Comparison of ENCODE assay signal across 21 cellular contexts in the genomic region with DNA sequence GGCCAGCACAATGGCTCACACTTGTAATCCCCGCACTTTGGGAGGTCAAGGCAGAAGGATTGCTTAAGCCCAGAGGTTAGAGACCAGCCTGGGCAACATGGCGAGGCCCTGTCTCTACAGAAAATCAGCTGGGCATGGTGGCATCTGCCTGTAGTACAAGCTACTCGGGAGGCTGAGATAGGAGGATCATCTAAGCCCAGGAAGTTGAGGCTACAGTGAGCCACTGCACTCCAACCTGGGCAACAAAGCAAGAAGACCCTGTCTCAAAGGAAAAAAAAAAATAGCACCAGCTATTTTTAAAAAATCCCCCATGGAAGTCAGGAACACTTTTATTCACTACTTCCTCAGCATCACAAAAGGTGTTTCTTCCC. TPM values are rescaled to one million over a fixed set of nuclear protein-coding genes. Genes with fewer than 3 reads are reported as not detected.
DNase-seq lines count a peak whose midpoint lies in the region; ATAC-seq, FAIRE-seq and TF ChIP-seq lines count a peak whose summit lies in the region.
"Had no signal": no experiment of that assay in that cellular context is flagged by ENCODE, and none has a peak within 500 bp of the region (broad histone marks: within the 10 kb centered on the region; RNA-seq: fewer than 3 reads in every experiment).

No MANE protein-coding gene starts in this region.

- H4K20me1 ChIP-seq in mammary epithelial cell (ENCODE audit: insufficient read depth, low read length) (no peaks in the 10 kb centered on the region), smooth muscle cell (ENCODE audit: low read depth) (no peaks in the 10 kb centered on the region)

- no peaks in the 10 kb centered on the region for H3K36me3 ChIP-seq in mammary epithelial cell (ENCODE audit: insufficient read depth, low read length)
- no peaks in the 10 kb centered on the region for H3K36me3 ChIP-seq in smooth muscle cell (ENCODE audit: low read depth)
- H3K36me3 ChIP-seq in heart left ventricle: no peaks in the 10 kb centered on the region
- H3K36me3 ChIP-seq: BE2C had no signal

- H3F3A ChIP-seq in smooth muscle cell (ENCODE audit: low read depth): peaks cover 5% of the 10 kb centered on the region

- no peak for TF ChIP-seq EP300 in A549 (IDR thresholded peaks at IDR 0.05)

- H3K4me1 ChIP-seq in A549 (peaks cover 15% of the 10 kb centered on the region), mammary epithelial cell (ENCODE audit: insufficient read depth, low read length) (no peaks in the 10 kb centered on the region), smooth muscle cell (ENCODE audit: low read depth) (peaks cover 4% of the 10 kb centered on the region), heart left ventricle (no peaks in the 10 kb centered on the region)
- H3K4me1 ChIP-seq: BE2C had no signal

- TF ChIP-seq RAD21 in A549 (conservative IDR thresholded peaks at IDR 0.05 in 1 of 2, IDR thresholded peaks at IDR 0.05 in 1 of 2): no peak

- peaks cover under 1% of the 10 kb centered on the region for H3K9me3 Mint-ChIP-seq in Calu3 (ENCODE audit: low read depth, unreplicated experiment)

- CTCF ChIA-PET in A549 (lab: Yijun Ruan, JAX) (no interaction called here), Calu3 (lab: Charles Lee) (no interaction called here), mammary epithelial cell (lab: Charles Lee; ENCODE audit: low non-redundant PET) (no interaction called here)

- H3K27ac Mint-ChIP-seq in Calu3 (ENCODE audit: unreplicated experiment): peak overlapping the region; percentile 58
- H3K27ac Mint-ChIP-seq: CD4-positive, CD25-positive, alpha-beta regulatory T cell; CD8-positive, alpha-beta memory T cell; H9 had no signal

- no peak for ATAC-seq in A549
- no peak for ATAC-seq in GM21717 (IDR thresholded peaks at IDR 0.05; ENCODE audit: unreplicated experiment)
- ATAC-seq in heart left ventricle: no peak

- dilution Hi-C loops in mammary epithelial cell (cut with HindIII; ENCODE audit: low sequenced_read_pairs): no loop called here

- no peak overlapping the region for H3K9ac ChIP-seq in mammary epithelial cell (ENCODE audit: insufficient read depth, low read length)
- H3K9ac ChIP-seq in smooth muscle cell (ENCODE audit: low read depth): peak overlapping the region; percentile 26

- H2AFZ ChIP-seq in mammary epithelial cell (ENCODE audit: low read depth, low read length) (no peak overlapping the region), smooth muscle cell (ENCODE audit: low read depth) (no peak overlapping the region)

- no peak overlapping the region for H3K4me3 ChIP-seq in A549
- H3K4me3 ChIP-seq in mammary epithelial cell (replicated peaks in 1 of 3; ENCODE audit: insufficient read depth in 1 of 3, low read depth in 2 of 3, low read length in 3 of 3): no peak overlapping the region
- no peak overlapping the region for H3K4me3 ChIP-seq in smooth muscle cell
- H3K4me3 ChIP-seq in heart left ventricle: no peak overlapping the region

- POLR2A ChIA-PET in A549 (lab: Yijun Ruan, JAX): interaction anchor here (1.0 to 1.2 kb wide), 2 partner anchors 31 to 354 kb away, joined by 3 read pairs; no protein-coding TSS in a partner anchor

- H3K4me2 ChIP-seq in A549: peak overlapping the region; percentile 67
- H3K4me2 ChIP-seq in mammary epithelial cell (ENCODE audit: insufficient read depth, low read depth, low read length): peak overlapping the region; percentile 4
- H3K4me2 ChIP-seq in smooth muscle cell: peak overlapping the region; percentile 35

- H3K9me3 ChIP-seq in A549: no peaks in the 10 kb centered on the region
- H3K9me3 ChIP-seq in mammary epithelial cell (replicated peaks; ENCODE audit: insufficient read depth, low read length): no peaks in the 10 kb centered on the region
- H3K9me3 ChIP-seq in smooth muscle cell (replicated peaks; ENCODE audit: low read depth): no peaks in the 10 kb centered on the region
- no peaks in the 10 kb centered on the region for H3K9me3 ChIP-seq in heart left ventricle
- H3K9me3 ChIP-seq: BE2C had no signal

- FAIRE-seq in A549 (lab: Jason Lieb, UNC): no peak
- FAIRE-seq: GM12892, H1, HTR-8/SVneo had no signal

- H3K27ac ChIP-seq in A549 (peak overlapping the region; percentile 64 to 75), mammary epithelial cell (ENCODE audit: insufficient read depth, low read depth, low read length) (no peak overlapping the region), smooth muscle cell (ENCODE audit: low read depth) (peak overlapping the region; percentile 82), heart left ventricle (no peak overlapping the region)

- no peaks in the 10 kb centered on the region for H3K36me3 Mint-ChIP-seq in Calu3 (ENCODE audit: insufficient read depth, unreplicated experiment)
- H3K36me3 Mint-ChIP-seq: CD4-positive, CD25-positive, alpha-beta regulatory T cell; CD8-positive, alpha-beta memory T cell had no signal

- TF ChIP-seq CTCF in A549 (IDR thresholded peaks at IDR 0.05) (no peak), Calu3 (IDR thresholded peaks at IDR 0.05; ENCODE audit: unreplicated experiment) (no peak), mammary epithelial cell (conservative IDR thresholded peaks at IDR 0.05 in 1 of 2, IDR thresholded peaks at IDR 0.05 in 1 of 2; ENCODE audit: extremely low read depth in 1 of 2, insufficient read depth in 1 of 2, low read depth in 1 of 2, low read length in 2 of 2) (no peak), smooth muscle cell (IDR thresholded peaks at IDR 0.05; ENCODE audit: borderline replicate concordance, insufficient read depth, poor library complexity, severe bottlenecking) (no peak), heart left ventricle (IDR thresholded peaks at IDR 0.05) (no peak)

- H3K27me3 ChIP-seq in mammary epithelial cell (ENCODE audit: insufficient read depth, low read length): no peaks in the 10 kb centered on the region
- no peaks in the 10 kb centered on the region for H3K27me3 ChIP-seq in smooth muscle cell (ENCODE audit: low read depth)
- peaks cover 0 to 36% (median 5%) of the 10 kb centered on the region in 9 donors for H3K27me3 ChIP-seq in heart left ventricle

- no peak for DNase-seq in A549 (ENCODE audit: low read depth in 1 of 2, low spot score in 1 of 2)
- no peak for DNase-seq in Calu3
- no peak for DNase-seq in mammary epithelial cell
- no peak for DNase-seq in smooth muscle cell (lab: John Stamatoyannopoulos, UW; ENCODE audit: unreplicated experiment)
- DNase-seq in heart left ventricle: no peak
- DNase-seq: ACHN; BE2C; C1 segment of cervical spinal cord; CD4-positive, CD25-positive, alpha-beta regulatory T cell; CD8-positive, alpha-beta memory T cell; COR-L47; DMS153; DMS79; GDM1; H9; KBM-7 had no signal

- WGBS in A549 (ENCODE audit: missing lambda C conversion rate): 82% methylated on average over 3 of the region's 3 CpGs
- 92% methylated on average over 3 of the region's 3 CpGs for WGBS in mammary epithelial cell (ENCODE audit: low coverage, missing lambda C conversion rate)
- WGBS in smooth muscle cell (ENCODE audit: low lambda C conversion rate): 99% methylated on average over 3 of the region's 3 CpGs
- WGBS in heart left ventricle, 4 donors: 83 to 89% (median 85%) methylated on average over 3 of the region's 3 CpGs

- H3K79me2 ChIP-seq in mammary epithelial cell (ENCODE audit: insufficient read depth, low read length) (no peaks in the 10 kb centered on the region), smooth muscle cell (ENCODE audit: low read depth) (no peaks in the 10 kb centered on the region)

- peaks cover 24% of the 10 kb centered on the region for H3K4me1 Mint-ChIP-seq in Calu3 (ENCODE audit: low read depth, unreplicated experiment)
- H3K4me1 Mint-ChIP-seq: CD4-positive, CD25-positive, alpha-beta regulatory T cell; CD8-positive, alpha-beta memory T cell; IgD-negative memory B cell had no signal

- BruUV-seq in Calu3 (replicated peaks; lab: Mats Ljungman, UMichigan) (no TSS peak), mammary epithelial cell (replicated peaks; lab: Mats Ljungman, UMichigan) (no TSS peak)

- TF ChIP-seq POLR2A in A549 (IDR thresholded peaks at IDR 0.05; ENCODE audit: low read length) (no peak), heart left ventricle (IDR thresholded peaks at IDR 0.05) (no peak)

- intact Hi-C loops in Calu3 (cut with micrococcal nuclease; ENCODE audit: unreplicated experiment): loop anchor here (10.0 kb wide), 1 partner anchor 48 kb away; the partner anchor contains the start of gene FOXQ1
- intact Hi-C loops in mammary epithelial cell (cut with micrococcal nuclease): no loop called here
- intact Hi-C loops in heart left ventricle (cut with DNase I): no loop called here

- in situ Hi-C loops in mammary epithelial cell (cut with MboI; ENCODE audit: low sequenced_read_pairs in 2 of 2): no loop called here

- H3K27me3 Mint-ChIP-seq in Calu3 (ENCODE audit: unreplicated experiment): no peaks in the 10 kb centered on the region
- H3K27me3 Mint-ChIP-seq: CD4-positive, CD25-positive, alpha-beta regulatory T cell had no signal

- H3K4me3 Mint-ChIP-seq in Calu3 (ENCODE audit: low read depth, unreplicated experiment): peak overlapping the region; percentile 34
- H3K4me3 Mint-ChIP-seq: CD4-positive, CD25-positive, alpha-beta regulatory T cell; CD8-positive, alpha-beta memory T cell; H9; IgD-negative memory B cell had no signal

TF ChIP-seq in A549, 52 proteins besides CTCF, POLR2A, EP300 and RAD21:
- TF ChIP-seq NR3C1 (IDR thresholded peaks at IDR 0.05) (no peak), RCOR1 (IDR thresholded peaks at IDR 0.05; ENCODE audit: low read depth, low read length) (no peak), MYC (IDR thresholded peaks at IDR 0.05; ENCODE audit: borderline replicate concordance, low read length) (no peak), SMC3 (IDR thresholded peaks at IDR 0.05) (no peak)
TF ChIP-seq in A549: peak in this region for 0.

RNA-seq across cellular contexts. Expression of gene FOXQ1, which starts 45.2 kb away (rescaled TPM):
- polyA plus RNA-seq in A549 (2011; rRNA removed) (2.1 and 3.5 TPM in 2 replicates), A549 (2017; fragmentation: RNase III; extraction: RNeasy Plus Mini Kit Qiagen cat#74134 plus additional on column Dnase treatment) (3.1 to 3.6 TPM (median 3.6 TPM) in 3 replicates), mammary epithelial cell (3.4 TPM), smooth muscle cell (10.0 and 10.4 TPM in 2 replicates), heart left ventricle (under 1 TPM in 1 of 2 donors, not detected in 1; 0.08 TPM)
- polyA plus RNA-seq in A549 (2012; cell fraction: cytosol; rRNA removed): 0.49 and 0.98 TPM in 2 replicates
- 0.77 and 0.79 TPM in 2 replicates for polyA plus RNA-seq in A549 (2012; cell fraction: nucleus; rRNA removed)
- polyA minus RNA-seq in A549 (2011; rRNA and poly(A)+ RNA removed): 1.5 and 1.8 TPM in 2 replicates
- total RNA-seq in Calu3 (2022) (46.1 and 51.0 TPM in 2 replicates), mammary epithelial cell (under 1 TPM in 1 of 2 donors, not detected in 1; 0.92 TPM), smooth muscle cell (3.5 and 6.6 TPM in 2 replicates), heart left ventricle (not detected)
- polyA minus RNA-seq in mammary epithelial cell: 1.8 TPM
- total RNA-seq: CD4-positive, CD25-positive, alpha-beta regulatory T cell; CD8-positive, alpha-beta memory T cell; H1 had no signal
- polyA plus RNA-seq: CD4-positive, CD25-positive, alpha-beta regulatory T cell; CD8-positive, alpha-beta memory T cell; IgD-negative memory B cell had no signal

Comparison
In these comparisons a context has a peak if more than half of its experiments do, and no peak if none do; other contexts are left out.
1. H3K27ac ChIP-seq: peak in A549 (2 of 2) and smooth muscle cell (single experiment); none in mammary epithelial cell (single experiment) and heart left ventricle (0 of 12).
2. H3K4me2 ChIP-seq: peak in every context shown above with its lines; median percentile 67 in A549; 35 in smooth muscle cell; 4 in mammary epithelial cell.